In genomic region chr13:111216166-111216960, GRCh38 we compare ENCODE assay signal across 8 cellular contexts.
A peak's percentile ranks its signal among the peaks of the same experiment; 100 is the strongest.
DNase-seq lines count a peak whose midpoint lies in the region; ATAC-seq, FAIRE-seq and TF ChIP-seq lines count a peak whose summit lies in the region.

No MANE protein-coding gene starts in this region.

- no peak for FAIRE-seq in bronchial epithelial cell (lab: Jason Lieb, UNC)

- 70 to 71% methylated on average over 13 to 15 of the region's 15 CpGs for WGBS in testis, 2 donors

- H3K27me3 ChIP-seq in bronchial epithelial cell (ENCODE audit: control insufficient read depth, insufficient read depth, low read length), result no peaks in the 10 kb centered on the region
- no peaks in the 10 kb centered on the region for H3K27me3 ChIP-seq in lower lobe of right lung (ENCODE audit: low read depth)
- H3K27me3 ChIP-seq in testis, result no peaks in the 10 kb centered on the region

- peaks cover 4% of the 10 kb centered on the region for H3K36me3 ChIP-seq in bronchial epithelial cell (ENCODE audit: control insufficient read depth, insufficient read depth, low read length)
- peaks cover 11% of the 10 kb centered on the region for H3K36me3 ChIP-seq in lower lobe of right lung
- no peaks in the 10 kb centered on the region for H3K36me3 ChIP-seq in testis (ENCODE audit: low read depth, missing control alignments)

- H3K9me3 ChIP-seq in lower lobe of right lung (no peaks in the 10 kb centered on the region), testis (no peaks in the 10 kb centered on the region)

- in situ Hi-C loops in SK-MEL-5 (cut with HindIII; ENCODE audit: low pct_unique_long_range_greater_than_20kb, low sequenced_read_pairs), result no loop called here

- DNase-seq in DMS79 treated with DMSO at 0.1 percent for 48 hours (lab: John Stamatoyannopoulos, UW) (peak; percentile 82), HEK293T (ENCODE audit: extremely low spot score) (peak; percentile 17), SK-MEL-5 (ENCODE audit: low read depth, low spot score) (peak; percentile 53), bronchial epithelial cell (ENCODE audit: low read depth) (peak; percentile 22), lower lobe of right lung (no peak), testis (peak; percentile 70), middle frontal gyrus (ENCODE audit: extremely low spot score, low spot score) (no peak)

- H3K4me3 ChIP-seq in bronchial epithelial cell (ENCODE audit: low read depth, low read length), result no peak overlapping the region
- no peak overlapping the region for H3K4me3 ChIP-seq in lower lobe of right lung
- no peak overlapping the region for H3K4me3 ChIP-seq in testis

- ATAC-seq in lower lobe of right lung (peak; percentile 49 to 58), GM18502 (IDR thresholded peaks at IDR 0.05; ENCODE audit: poor library complexity, unreplicated experiment) (no peak)

- TF ChIP-seq CTCF in bronchial epithelial cell (IDR thresholded peaks at IDR 0.05; ENCODE audit: insufficient read depth, low read length, severe bottlenecking), result peak; percentile 68
- TF ChIP-seq CTCF in lower lobe of right lung (IDR thresholded peaks at IDR 0.05), result peak; percentile 46
- TF ChIP-seq CTCF in testis (IDR thresholded peaks at IDR 0.05), result peak in 1 of 3 experiments; percentile 38

- H3K4me1 ChIP-seq in lower lobe of right lung, result peaks cover 66% of the 10 kb centered on the region
- peaks cover 38% of the 10 kb centered on the region for H3K4me1 ChIP-seq in testis

- TF ChIP-seq POLR2A in testis (IDR thresholded peaks at IDR 0.05), result no peak

- intact Hi-C loops in lower lobe of right lung (cut with DNase I), result no loop called here
- intact Hi-C loops in testis (cut with DNase I; ENCODE audit: low total_unique reads), result loop anchor here (10.0 kb wide), 1 partner anchor 152 kb away; no protein-coding TSS in a partner anchor

- CTCF ChIA-PET in HEK293T (lab: Yijun Ruan, JAX), result no interaction called here

- H3K27ac ChIP-seq in lower lobe of right lung (no peak overlapping the region), testis (peak overlapping the region; percentile 22 to 83)

- POLR2A ChIA-PET in HEK293T (lab: Yijun Ruan, JAX), result no interaction called here

TF ChIP-seq in HEK293T, 16 proteins besides CTCF, POLR2A, EP300 and RAD21:
- TF ChIP-seq FOXM1 (IDR thresholded peaks at IDR 0.05; ENCODE audit: borderline replicate concordance), result no peak
- no peak for TF ChIP-seq SP1 (IDR thresholded peaks at IDR 0.05)
- TF ChIP-seq FOXK2 (IDR thresholded peaks at IDR 0.05), result no peak
- TF ChIP-seq ARNT (IDR thresholded peaks at IDR 0.05), result no peak
- TF ChIP-seq LEF1 (IDR thresholded peaks at IDR 0.05; ENCODE audit: borderline replicate concordance), result no peak
- TF ChIP-seq NFRKB (IDR thresholded peaks at IDR 0.05), result no peak
- TF ChIP-seq SUZ12 (IDR thresholded peaks at IDR 0.05), result no peak
- TF ChIP-seq, protein P1, sequence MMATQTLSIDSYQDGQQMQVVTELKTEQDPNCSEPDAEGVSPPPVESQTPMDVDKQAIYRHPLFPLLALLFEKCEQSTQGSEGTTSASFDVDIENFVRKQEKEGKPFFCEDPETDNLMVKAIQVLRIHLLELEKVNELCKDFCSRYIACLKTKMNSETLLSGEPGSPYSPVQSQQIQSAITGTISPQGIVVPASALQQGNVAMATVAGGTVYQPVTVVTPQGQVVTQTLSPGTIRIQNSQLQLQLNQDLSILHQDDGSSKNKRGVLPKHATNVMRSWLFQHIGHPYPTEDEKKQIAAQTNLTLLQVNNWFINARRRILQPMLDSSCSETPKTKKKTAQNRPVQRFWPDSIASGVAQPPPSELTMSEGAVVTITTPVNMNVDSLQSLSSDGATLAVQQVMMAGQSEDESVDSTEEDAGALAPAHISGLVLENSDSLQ (IDR thresholded peaks at IDR 0.05), result no peak
- TF ChIP-seq BHLHE40 (IDR thresholded peaks at IDR 0.05; ENCODE audit: borderline replicate concordance), result no peak
- no peak for TF ChIP-seq FOXA1 (IDR thresholded peaks at IDR 0.05)

Comparison
In these comparisons a context has a peak if more than half of its experiments do, and no peak if none do; other contexts are left out.
1. DNase-seq: peak in DMS79 treated with DMSO at 0.1 percent for 48 hours (single experiment), HEK293T (single experiment), SK-MEL-5 (single experiment), bronchial epithelial cell (single experiment) and testis (single experiment); none in lower lobe of right lung (single experiment) and middle frontal gyrus (single experiment).